23 cellular contexts compared by ENCODE assay signal in the genomic region with DNA sequence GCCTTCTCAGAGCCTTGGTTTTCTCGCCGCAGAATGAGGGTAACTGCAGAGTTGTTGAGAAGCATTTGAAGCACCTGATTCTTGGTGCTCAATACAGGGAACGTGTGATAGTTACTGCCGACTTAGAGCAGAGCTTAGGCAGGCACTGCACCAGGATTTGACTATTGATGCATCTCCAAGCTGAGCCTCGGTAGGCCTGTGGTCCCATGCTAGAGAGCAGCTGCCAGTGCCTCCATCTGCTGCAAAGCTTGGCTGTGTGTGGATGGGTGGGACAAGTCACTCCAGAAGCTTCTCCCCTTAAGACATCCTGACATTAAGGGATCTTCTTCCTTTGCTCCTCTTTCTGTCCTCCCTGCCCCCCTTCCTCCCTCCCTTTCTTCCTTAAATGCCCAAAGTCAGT. TPM values are rescaled to one million over a fixed set of nuclear protein-coding genes. Genes with fewer than 3 reads are reported as not detected.
DNase-seq lines count a peak whose midpoint lies in the region; ATAC-seq and TF ChIP-seq lines count a peak whose summit lies in the region.
"Had no signal": no experiment of that assay in that cellular context is flagged by ENCODE, and none has a peak within 500 bp of the region (broad histone marks: within the 10 kb centered on the region; RNA-seq: fewer than 3 reads in every experiment).

No MANE protein-coding gene starts in this region.

- peaks cover 18% of the 10 kb centered on the region for H3K4me1 Mint-ChIP-seq in MCF 10A (ENCODE audit: insufficient read depth, unreplicated experiment)

- no TSS peak for BruUV-seq in MCF 10A (replicated peaks; lab: Mats Ljungman, UMichigan)

- TF ChIP-seq EP300 in sigmoid colon (IDR thresholded peaks at IDR 0.05), result no peak

- no peaks in the 10 kb centered on the region for H3K9me3 Mint-ChIP-seq in MCF 10A (ENCODE audit: unreplicated experiment)
- H3K9me3 Mint-ChIP-seq: CD4-positive, alpha-beta T cell had no signal

- TF ChIP-seq POLR2A in breast epithelium (IDR thresholded peaks at IDR 0.05) (no peak), sigmoid colon (IDR thresholded peaks at IDR 0.05) (no peak)

- ATAC-seq in esophagus mucosa, result peak; percentile 14

- no peaks in the 10 kb centered on the region for H3K9me3 ChIP-seq in breast epithelium
- no peaks in the 10 kb centered on the region for H3K9me3 ChIP-seq in sigmoid colon
- H3K9me3 ChIP-seq: Caco-2 had no signal

- no peak overlapping the region for H3K27ac ChIP-seq in breast epithelium
- peak overlapping the region; percentile 89 for H3K27ac ChIP-seq in RWPE1
- no peak overlapping the region for H3K27ac ChIP-seq in sigmoid colon
- H3K27ac ChIP-seq: 22Rv1, A549, C4-2B, GM23248 had no signal

- no peaks in the 10 kb centered on the region for H3K4me1 ChIP-seq in breast epithelium
- H3K4me1 ChIP-seq in sigmoid colon, result no peaks in the 10 kb centered on the region
- H3K4me1 ChIP-seq: A549 had no signal

- H3K36me3 Mint-ChIP-seq in MCF 10A (ENCODE audit: insufficient read depth, unreplicated experiment), result no peaks in the 10 kb centered on the region

- H3K4me3 ChIP-seq in breast epithelium (no peak overlapping the region), sigmoid colon (no peak overlapping the region)
- H3K4me3 ChIP-seq: A549, GM23248, HAP-1, K562 had no signal

- H3K36me3 ChIP-seq in breast epithelium, result no peaks in the 10 kb centered on the region
- no peaks in the 10 kb centered on the region for H3K36me3 ChIP-seq in sigmoid colon
- H3K36me3 ChIP-seq: HAP-1 had no signal

- POLR2A ChIA-PET in MCF 10A (lab: Yijun Ruan, JAX) (interaction anchor here (0.9 to 5.1 kb wide), 9 partner anchors 8 to 420 kb away, joined by 3 to 48 read pairs (median 6); a partner anchor contains a TSS), RWPE1 (lab: Yijun Ruan, JAX; ENCODE audit: low non-redundant PET) (no interaction called here)

- intact Hi-C loops in MCF 10A (cut with micrococcal nuclease) (no loop called here), breast epithelium (cut with DNase I; ENCODE audit: low total_unique reads) (no loop called here), sigmoid colon (cut with DNase I) (no loop called here)

- CTCF ChIA-PET in MCF 10A (lab: Yijun Ruan, JAX), result interaction anchor here (0.5 to 11.0 kb wide), 8 partner anchors 16 to 61 kb away, joined by 3 to 301 read pairs (median 4); no protein-coding TSS in a partner anchor
- CTCF ChIA-PET in RWPE1 (lab: Yijun Ruan, JAX), result interaction anchor here (0.6 to 2.1 kb wide), 3 partner anchors 9 to 97 kb away, joined by 6 to 8 read pairs (median 7); no protein-coding TSS in a partner anchor

- no peaks in the 10 kb centered on the region for H3K27me3 ChIP-seq in breast epithelium
- no peaks in the 10 kb centered on the region for H3K27me3 ChIP-seq in sigmoid colon

- TF ChIP-seq CTCF in MCF 10A (IDR thresholded peaks at IDR 0.05; ENCODE audit: unreplicated experiment) (no peak), breast epithelium (IDR thresholded peaks at IDR 0.05) (no peak), RWPE1 (conservative IDR thresholded peaks at IDR 0.05; ENCODE audit: low read depth) (no peak), sigmoid colon (IDR thresholded peaks at IDR 0.05) (no peak), GM20000 (IDR thresholded peaks at IDR 0.05; ENCODE audit: extremely low read depth, missing control alignments) (no peak)

- 89% methylated on average over 5 of the region's 5 CpGs for WGBS in sigmoid colon, 2 donors

- no peaks in the 10 kb centered on the region for H3K27me3 Mint-ChIP-seq in MCF 10A (ENCODE audit: insufficient read depth, unreplicated experiment)

- H3K4me3 Mint-ChIP-seq in MCF 10A (ENCODE audit: unreplicated experiment), result no peak overlapping the region
- H3K4me3 Mint-ChIP-seq: CD4-positive, alpha-beta T cell had no signal

- H3K27ac Mint-ChIP-seq in MCF 10A (ENCODE audit: low read depth, unreplicated experiment), result peak overlapping the region; percentile 71
- H3K27ac Mint-ChIP-seq: CD4-positive, alpha-beta T cell had no signal

- DNase-seq in MCF 10A (ENCODE audit: unreplicated experiment) (no peak), breast epithelium (ENCODE audit: low spot score in 2 of 2) (no peak), RWPE1 (ENCODE audit: low spot score) (no peak), sigmoid colon (no peak), GM20000 (ENCODE audit: low spot score) (no peak)
- no peak for DNase-seq in central memory CD4-positive, alpha-beta T cell
- DNase-seq: AML-193; Caco-2; CD4-positive, alpha-beta T cell; DMS153; DMS79; GDM1; GM23248 had no signal

RNA-seq across cellular contexts. Expression of a gene that starts 40.9 kb away (rescaled TPM):
- not detected in 2 replicates for total RNA-seq in MCF 10A (2022)
- not detected for total RNA-seq in breast epithelium
- total RNA-seq in esophagus mucosa, result 0.44 TPM
- total RNA-seq in sigmoid colon, result not detected
- under 1 TPM in 1 of 3 donors, not detected in 2; 0.44 TPM for polyA plus RNA-seq in sigmoid colon
- total RNA-seq: Caco-2, Daoy, GM23248, H4, HT-29, K562 had no signal
- polyA plus RNA-seq: BJ, GM23248 had no signal

RNA-seq across cellular contexts. Expression of a gene that starts 49.4 kb away (rescaled TPM):
- 0.42 TPM in 1 of 2 replicates, not detected in the other for total RNA-seq in MCF 10A (2022)
- total RNA-seq in breast epithelium, result under 1 TPM in 1 of 3 donors, not detected in 2; 0.96 TPM
- not detected for total RNA-seq in esophagus mucosa
- total RNA-seq in sigmoid colon, result 1 to 10 TPM in 1 of 4 donors, not detected in 3; 1.4 TPM
- polyA plus RNA-seq in sigmoid colon, result under 1 TPM in 1 of 3 donors, not detected in 2; 0.45 TPM
- total RNA-seq: Daoy, GM23248, H4 had no signal
- polyA plus RNA-seq: GM23248 had no signal

RNA-seq across cellular contexts. Expression of a gene that starts 55.1 kb away (rescaled TPM):
- total RNA-seq in MCF 10A (2022), result 13.2 and 14.9 TPM in 2 replicates
- total RNA-seq in breast epithelium, result 10 to 100 TPM in 2 of 3 donors, 1 to 10 TPM in 1; 1.8 to 66.9 (median 24.9) TPM
- total RNA-seq in esophagus mucosa, result 30.8 TPM
- total RNA-seq in sigmoid colon, result 1 to 10 TPM; 1.6 to 5.3 (median 3.5) TPM
- polyA plus RNA-seq in sigmoid colon, result under 1 TPM in 1 of 3 donors, not detected in 2; 0.99 TPM
- total RNA-seq: CD4-positive, alpha-beta T cell; HT-29; K562 had no signal
